20 cellular contexts compared by ENCODE assay signal in the genomic region with DNA sequence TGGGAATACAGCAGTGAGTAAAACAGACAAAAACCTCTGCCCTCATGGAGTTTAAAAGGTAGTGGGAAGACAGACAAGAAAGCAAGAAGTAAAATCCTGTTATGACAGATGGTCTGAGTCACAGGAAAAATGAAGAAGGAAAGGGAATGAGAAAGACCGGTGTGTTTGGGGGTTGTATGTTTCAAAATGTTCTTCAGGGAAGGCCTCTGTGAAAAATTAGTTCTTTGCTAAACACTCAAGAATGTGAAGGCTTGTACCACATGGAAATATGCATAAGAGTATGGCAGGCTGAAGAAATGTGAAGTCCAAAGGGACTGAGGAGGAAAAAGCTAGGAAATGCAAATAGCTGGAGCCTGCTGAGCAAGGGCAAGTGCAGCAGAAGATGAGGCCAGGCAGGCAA.
A peak's percentile ranks its signal among the peaks of the same experiment; 100 is the strongest.
DNase-seq lines count a peak whose midpoint lies in the region; ATAC-seq and TF ChIP-seq lines count a peak whose summit lies in the region.
"Had no signal": no experiment of that assay in that cellular context is flagged by ENCODE, and none has a peak within 500 bp of the region (broad histone marks: within the 10 kb centered on the region; RNA-seq: fewer than 3 reads in every experiment).

No MANE protein-coding gene starts in this region.

- H3K4me3 ChIP-seq in cardiac fibroblast (replicated peaks in 1 of 2; ENCODE audit: low read depth in 2 of 2, low read length in 2 of 2) (no peak overlapping the region), stomach smooth muscle (ENCODE audit: low read length in 2 of 2) (no peak overlapping the region)
- H3K4me3 ChIP-seq: HAP-1, K562, lower lobe of right lung, right lobe of liver had no signal

- H3K4me1 ChIP-seq in stomach smooth muscle (ENCODE audit: control insufficient read depth, insufficient read depth, low read length), result peaks cover 11% of the 10 kb centered on the region
- H3K4me1 ChIP-seq: HAP-1, lower lobe of right lung, right lobe of liver had no signal

- DNase-seq in GM04504 (ENCODE audit: low read depth) (peak; percentile 50), cardiac fibroblast (ENCODE audit: low read depth in 2 of 2) (peak; percentile 38 to 69), inferior parietal cortex (ENCODE audit: extremely low spot score) (peak; percentile 30), nucleus accumbens (lab: John Stamatoyannopoulos, UW) (no peak), globus pallidus (ENCODE audit: low spot score) (no peak)
- DNase-seq: activated CD4-positive, alpha-beta T cell treated with anti-CD3 and anti-CD28 coated beads for 1 hour; activated CD8-positive, alpha-beta memory T cell treated with anti-CD3 and anti-CD28 coated beads, Interleukin-2, amount 50 U/mL, for 48 hours; erythroblast; lower lobe of right lung; NCI-H1105 treated with DMSO at 0.1 percent for 48 hours; NK-92 treated with Interleukin-12 subunit alpha and Interleukin-12 subunit beta, amount 100 ng/mL, for 24 hours; right lobe of liver; stimulated activated CD4-positive, alpha-beta T cell treated with anti-CD3 and anti-CD28 coated beads, Interleukin-4, amount 100 ng/mL, for 4 hours had no signal

- no peak overlapping the region for H3K9ac ChIP-seq in stomach smooth muscle (ENCODE audit: low read length in 2 of 2)

- H3K9me3 ChIP-seq in stomach smooth muscle (ENCODE audit: control insufficient read depth in 2 of 2, low read length in 2 of 2), result no peaks in the 10 kb centered on the region
- H3K9me3 ChIP-seq: HAP-1, lower lobe of right lung, right lobe of liver had no signal

- H3K36me3 ChIP-seq in stomach smooth muscle (ENCODE audit: control insufficient read depth in 2 of 2, insufficient read depth in 2 of 2, low read length in 2 of 2), result no peaks in the 10 kb centered on the region
- H3K36me3 ChIP-seq: HAP-1, lower lobe of right lung, right lobe of liver had no signal

- no peaks in the 10 kb centered on the region for H3K27me3 ChIP-seq in stomach smooth muscle (ENCODE audit: control insufficient read depth in 1 of 2, insufficient read depth in 2 of 2, low read length in 2 of 2)
- H3K27me3 ChIP-seq: right lobe of liver had no signal

- no peak for TF ChIP-seq CTCF in cardiac fibroblast (IDR thresholded peaks at IDR 0.05; ENCODE audit: low read depth, low read length)

- ATAC-seq in HG02759 (IDR thresholded peaks at IDR 0.05; ENCODE audit: unreplicated experiment), result no peak
- no peak for ATAC-seq in HG03097 (IDR thresholded peaks at IDR 0.05; ENCODE audit: low FRiP score, unreplicated experiment)
- ATAC-seq: activated naive CD4-positive, alpha-beta T cell treated with anti-CD3 and anti-CD28 coated beads, Interleukin-2, amount 50 U/mL, for 72 hours; K562; right lobe of liver; Right ventricle myocardium inferior had no signal

- peak overlapping the region; percentile 24 for H3K27ac ChIP-seq in stomach smooth muscle (ENCODE audit: low read length)
- H3K27ac ChIP-seq: lower lobe of right lung, right lobe of liver had no signal

Comparison
In these comparisons a context has a peak if more than half of its experiments do, and no peak if none do; other contexts are left out.
1. DNase-seq: peak in GM04504 (single experiment), cardiac fibroblast (2 of 2) and inferior parietal cortex (single experiment); none in nucleus accumbens (0 of 56) and globus pallidus (single experiment).